ENCODE assay signal across 14 cellular contexts in the genomic region with DNA sequence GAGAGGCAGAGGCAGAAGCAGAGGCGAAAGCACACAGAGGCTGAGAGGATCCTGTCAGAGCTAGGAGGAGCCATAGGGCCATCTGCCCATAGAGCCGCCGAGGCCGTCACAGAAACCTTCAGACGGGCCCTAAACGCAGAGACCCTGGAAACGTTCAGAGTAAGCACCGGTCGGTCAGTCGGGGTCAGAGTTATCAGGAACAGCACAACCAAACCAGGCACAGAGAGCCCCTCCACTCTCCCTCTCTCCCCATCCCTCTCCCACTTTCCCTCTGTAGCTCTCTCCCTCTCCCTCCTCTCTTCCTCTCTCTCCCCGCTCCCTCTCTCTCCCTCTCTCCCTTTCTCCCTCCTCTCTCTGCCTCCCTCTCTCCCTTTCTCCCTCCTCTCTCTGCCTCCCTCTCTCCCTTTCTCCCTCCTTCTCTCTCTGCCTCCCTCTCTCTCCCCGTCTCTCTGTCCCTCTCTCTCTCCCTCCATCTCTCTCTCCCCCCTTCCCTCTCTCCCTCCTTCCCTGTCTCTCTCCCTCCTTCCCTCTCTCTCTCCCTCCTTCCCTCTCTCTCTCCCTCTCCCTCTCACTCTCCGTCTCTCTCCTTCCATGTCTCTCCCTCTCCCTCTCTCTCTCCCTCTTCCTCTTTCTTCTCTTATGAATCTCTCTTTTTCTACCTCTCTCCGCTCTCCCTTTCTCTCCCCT.
A peak's percentile ranks its signal among the peaks of the same experiment; 100 is the strongest.
DNase-seq lines count a peak whose midpoint lies in the region; ATAC-seq, FAIRE-seq and TF ChIP-seq lines count a peak whose summit lies in the region.
"Had no signal": no experiment of that assay in that cellular context is flagged by ENCODE, and none has a peak within 500 bp of the region (broad histone marks: within the 10 kb centered on the region; RNA-seq: fewer than 3 reads in every experiment).

No MANE protein-coding gene starts in this region.

- H3K4me3 ChIP-seq in H1 (ENCODE audit: extremely low read depth in 1 of 4, insufficient read depth in 2 of 4, low read depth in 3 of 4, low read length in 4 of 4) (peak overlapping the region; percentile 0 to 50 (median 20); a peak in 5 of 8 replicates), thoracic aorta (peak overlapping the region; percentile 49), suprapubic skin (no peak overlapping the region)

- no peak overlapping the region for H2BK120ac ChIP-seq in H1 (replicated peaks; ENCODE audit: low read depth, low read length)

- TF ChIP-seq POLR2A in H1 (IDR thresholded peaks at IDR 0.05; ENCODE audit: control extremely low read depth in 1 of 2, low read depth in 2 of 2, low read length in 2 of 2) (no peak), suprapubic skin (IDR thresholded peaks at IDR 0.05) (no peak), erythroblast (IDR thresholded peaks at IDR 0.05; ENCODE audit: low read length) (no peak)

- CTCF ChIA-PET in H1 (lab: Charles Lee; ENCODE audit: partially characterized antibody), result interaction anchor here (0.6 to 3.0 kb wide), 9 partner anchors 11 to 614 kb away, joined by 3 to 13 read pairs (median 4); no protein-coding TSS in a partner anchor

- 25% methylated on average over 13 of the region's 14 CpGs; no CpG with 5 or more reads in 1 of the 2 experiments for WGBS in H1 (ENCODE audit: extremely low coverage in 1 of 2, insufficient coverage in 1 of 2, insufficient read length in 1 of 2, insufficient replicate concordance in 2 of 2, low coverage in 1 of 2, low lambda C conversion rate in 2 of 2, missing lambda C conversion rate in 1 of 2), 2 experiments
- WGBS in suprapubic skin, result 36% methylated on average over 14 of the region's 14 CpGs

- H2BK15ac ChIP-seq in H1 (ENCODE audit: low read length), result no peak overlapping the region

- no peaks in the 10 kb centered on the region for H3K36me3 ChIP-seq in H1 (ENCODE audit: control insufficient read depth in 2 of 4, insufficient read depth in 4 of 4, low read length in 3 of 4)
- no peaks in the 10 kb centered on the region for H3K36me3 ChIP-seq in thoracic aorta
- H3K36me3 ChIP-seq in suprapubic skin, result no peaks in the 10 kb centered on the region

- no peak overlapping the region for H4K5ac ChIP-seq in H1 (ENCODE audit: insufficient read length, low read depth, low read length)

- peak overlapping the region; percentile 95 for H2BK20ac ChIP-seq in H1 (ENCODE audit: low read length)

- peak overlapping the region; percentile 11 for H4K91ac ChIP-seq in H1 (replicated peaks; ENCODE audit: insufficient read length, low read length)

- H3K9me3 ChIP-seq in H1 (ENCODE audit: insufficient read depth in 2 of 2, low read depth in 1 of 2, low read length in 1 of 2) (no peaks in the 10 kb centered on the region), thoracic aorta (no peaks in the 10 kb centered on the region), suprapubic skin (no peaks in the 10 kb centered on the region)

- peak; percentile 5 for DNase-seq in NCI-H2227 (lab: John Stamatoyannopoulos, UW; ENCODE audit: unreplicated experiment)
- DNase-seq in NCI-H2227 treated with DMSO at 0.1 percent for 48 hours (lab: John Stamatoyannopoulos, UW), result no peak
- DNase-seq in H1 (ENCODE audit: low read depth in 1 of 2, low spot score in 2 of 2), result no peak
- no peak for DNase-seq in left lobe of liver (ENCODE audit: low spot score)
- DNase-seq in thoracic aorta (ENCODE audit: low spot score), result no peak
- no peak for DNase-seq in suprapubic skin (ENCODE audit: low spot score in 2 of 2)
- DNase-seq in erythroblast (lab: John Stamatoyannopoulos, UW), result no peak
- DNase-seq: DMS 273 treated with DMSO at 0.1 percent for 48 hours; naive thymus-derived CD8-positive, alpha-beta T cell; NCI-H526; stimulated activated naive CD8-positive, alpha-beta T cell treated with anti-CD3 and anti-CD28 coated beads, Interleukin-15, Interleukin-2, amounts not matched to agents 100 U/mL and 50 U/mL, for 24 hours had no signal

- peaks cover 0 to 6% (median 1%) of the 10 kb centered on the region in 4 experiments; a peak in 3 of 7 replicates for H3K27me3 ChIP-seq in H1 (replicated peaks in 1 of 4; ENCODE audit: control insufficient read depth in 3 of 4, extremely low read depth in 1 of 4, insufficient read depth in 3 of 4, low read length in 3 of 4)
- no peaks in the 10 kb centered on the region for H3K27me3 ChIP-seq in thoracic aorta (replicated peaks; ENCODE audit: insufficient read depth)
- H3K27me3 ChIP-seq in suprapubic skin, result peaks cover 16% of the 10 kb centered on the region

- H2AK5ac ChIP-seq in H1 (ENCODE audit: low read depth, low read length), result peak overlapping the region; percentile 24; the same call in 1 of the 2 replicates

- H3K4me1 ChIP-seq in H1 (replicated peaks in 1 of 4; ENCODE audit: control insufficient read depth in 3 of 4, insufficient read depth in 4 of 4, low read length in 3 of 4), result peaks cover 0 to 16% (median 9%) of the 10 kb centered on the region in 4 experiments; a peak in 6 of 7 replicates
- H3K4me1 ChIP-seq in thoracic aorta (ENCODE audit: control insufficient read depth in 1 of 2, low read depth in 2 of 2), result peaks cover 17 to 24% of the 10 kb centered on the region in 2 donors
- no peaks in the 10 kb centered on the region for H3K4me1 ChIP-seq in suprapubic skin

- H3K18ac ChIP-seq in H1 (ENCODE audit: extremely low read depth, low read length), result peak overlapping the region; percentile 78

- peak overlapping the region; percentile 52; the same call in 1 of the 2 replicates for H2BK5ac ChIP-seq in H1 (ENCODE audit: low read depth, low read length)

- no peak for TF ChIP-seq EP300 in H1 (IDR thresholded peaks at IDR 0.05; ENCODE audit: borderline replicate concordance in 1 of 2, low read depth in 2 of 2, low read length in 2 of 2)
- TF ChIP-seq EP300 in suprapubic skin (IDR thresholded peaks at IDR 0.05), result no peak

- H3K27ac ChIP-seq in H1 (ENCODE audit: low read depth, low read length) (no peak overlapping the region), thoracic aorta (peak overlapping the region; percentile 58 to 65), suprapubic skin (no peak overlapping the region)

- no peak overlapping the region for H3K14ac ChIP-seq in H1 (ENCODE audit: insufficient read length)

- no peaks in the 10 kb centered on the region for H4K20me1 ChIP-seq in H1 (replicated peaks in 1 of 2; ENCODE audit: control insufficient read depth in 1 of 2, insufficient read depth in 2 of 2, low read length in 2 of 2)

- H3K79me2 ChIP-seq in H1 (ENCODE audit: control insufficient read depth in 1 of 2, insufficient read depth in 2 of 2, low read length in 2 of 2), result no peaks in the 10 kb centered on the region

- TF ChIP-seq CTCF in H1 (IDR thresholded peaks at IDR 0.05; ENCODE audit: control extremely low read depth in 1 of 3, insufficient read depth in 1 of 3, low read depth in 1 of 3, low read length in 3 of 3), result no peak
- no peak for TF ChIP-seq CTCF in thoracic aorta (IDR thresholded peaks at IDR 0.05)
- no peak for TF ChIP-seq CTCF in suprapubic skin (IDR thresholded peaks at IDR 0.05)

- no peak overlapping the region; a peak in 1 of 7 replicates for H3K9ac ChIP-seq in H1 (replicated peaks in 1 of 4; ENCODE audit: extremely low read depth in 1 of 4, low read depth in 3 of 4, low read length in 3 of 4)

- POLR2A ChIA-PET in H1 (lab: Charles Lee; ENCODE audit: partially characterized antibody), result interaction anchor here (0.7 to 1.1 kb wide), 3 partner anchors 11 to 1213 kb away, joined by 3 to 4 read pairs (median 4); no protein-coding TSS in a partner anchor

- no peak overlapping the region for H4K8ac ChIP-seq in H1 (ENCODE audit: extremely low read depth, insufficient read depth, low read length)

- peak overlapping the region; percentile 59 to 68 for H3K4me2 ChIP-seq in H1 (ENCODE audit: insufficient read depth in 1 of 2, low read depth in 2 of 2, low read length in 2 of 2)

- H3K4ac ChIP-seq in H1 (replicated peaks; ENCODE audit: insufficient read length, low read depth, low read length), result no peak overlapping the region

- FAIRE-seq in H1 (lab: Jason Lieb, UNC), result no peak
- FAIRE-seq: A204.1, GM12892 had no signal

- no peak overlapping the region for H3K23ac ChIP-seq in H1 (ENCODE audit: insufficient read length)

- TF ChIP-seq RAD21 in H1 (IDR thresholded peaks at IDR 0.05 in 1 of 2, conservative IDR thresholded peaks at IDR 0.05 in 1 of 2; ENCODE audit: low read depth in 2 of 2, low read length in 2 of 2), result no peak

- H2AFZ ChIP-seq in H1 (ENCODE audit: low read length), result peak overlapping the region; percentile 80

- peak overlapping the region; percentile 95 for H2BK12ac ChIP-seq in H1 (ENCODE audit: low read depth, low read length)

- no peaks in the 10 kb centered on the region for H3K79me1 ChIP-seq in H1 (ENCODE audit: low read depth, low read length)

- H3K23me2 ChIP-seq in H1 (ENCODE audit: low read depth, low read length), result peaks cover 6% of the 10 kb centered on the region; the same call in 1 of the 2 replicates

- H3K56ac ChIP-seq in H1 (replicated peaks; ENCODE audit: insufficient read length, low read depth, low read length), result no peak overlapping the region

- ATAC-seq in left lobe of liver, result peak; percentile 32
- ATAC-seq in thoracic aorta (ENCODE audit: insufficient number of reproducible peaks, low FRiP score, low read depth), result no peak
- ATAC-seq in HG03432 (IDR thresholded peaks at IDR 0.05; ENCODE audit: unreplicated experiment), result no peak
- ATAC-seq: naive thymus-derived CD8-positive, alpha-beta T cell; stimulated activated naive CD8-positive, alpha-beta T cell treated with anti-CD3 and anti-CD28 coated beads, Interleukin-15, Interleukin-2, amounts not matched to agents 100 U/mL and 50 U/mL, for 24 hours had no signal

TF ChIP-seq in H1, 55 proteins besides CTCF, POLR2A, EP300 and RAD21:
- TF ChIP-seq SAP30 (IDR thresholded peaks at IDR 0.05; ENCODE audit: insufficient read depth, insufficient replicate concordance, low read length) (no peak), SRF (IDR thresholded peaks at IDR 0.05; ENCODE audit: low read depth, low read length) (no peak), ASH2L (IDR thresholded peaks at IDR 0.05; ENCODE audit: low read length) (peak; percentile 33), EGR1 (IDR thresholded peaks at IDR 0.05; ENCODE audit: borderline replicate concordance, low read depth, low read length) (peak; percentile 84), SIX5 (IDR thresholded peaks at IDR 0.05; ENCODE audit: low read depth, low read length) (no peak), SUZ12 (IDR thresholded peaks at IDR 0.05; ENCODE audit: low read length) (peak; percentile 76; the same call in 1 of the 2 replicates), KDM1A (IDR thresholded peaks at IDR 0.05; ENCODE audit: borderline replicate concordance, low read length) (peak; percentile 19; the same call in 1 of the 2 replicates), SP1 (IDR thresholded peaks at IDR 0.05; ENCODE audit: low read depth, low read length) (0 out of 2 replicates have a peak, but pooled peaks have one; percentile 34), CTBP2 (IDR thresholded peaks at IDR 0.05; ENCODE audit: borderline replicate concordance, insufficient read depth, insufficient read length, low read length) (peak; percentile 97), TAF7 (optimal IDR thresholded peaks at IDR 0.05; ENCODE audit: borderline replicate concordance, low read depth, low read length) (no peak), CHD1 (IDR thresholded peaks at IDR 0.05; ENCODE audit: low read depth, low read length) (no peak)

Comparison
In these comparisons a context has a peak if more than half of its experiments do, and no peak if none do; other contexts are left out.
1. H3K27ac ChIP-seq: peak in thoracic aorta (2 of 2); none in H1 (single experiment) and suprapubic skin (single experiment).